Comparison of ENCODE assay signal across 27 cellular contexts in genomic region chr5:94778712-94779111, GRCh38.
A peak's percentile ranks its signal among the peaks of the same experiment; 100 is the strongest.
DNase-seq lines count a peak whose midpoint lies in the region; ATAC-seq, FAIRE-seq and TF ChIP-seq lines count a peak whose summit lies in the region.
"Had no signal": no experiment of that assay in that cellular context is flagged by ENCODE, and none has a peak within 500 bp of the region (broad histone marks: within the 10 kb centered on the region; RNA-seq: fewer than 3 reads in every experiment).

No MANE protein-coding gene starts in this region.

- POLR2A ChIA-PET in HEK293 (lab: Yijun Ruan, JAX): no interaction called here

- ATAC-seq in stimulated activated memory B cell treated with anti-CD40 and anti-IgM and Interleukin-4, amounts not matched to agents 10 μg/mL and 1 μg/mL and 100 μg/mL, for 72 hours: no peak
- ATAC-seq in GM19467 (IDR thresholded peaks at IDR 0.05; ENCODE audit: unreplicated experiment): no peak
- ATAC-seq: activated CD4-positive, CD25-positive, alpha-beta regulatory T cell treated with anti-CD3 and anti-CD28 coated beads, Interleukin-2, amount 50 U/mL, for 24 hours; activated CD8-positive, alpha-beta memory T cell treated with anti-CD3 and anti-CD28 coated beads, Interleukin-2, amount 10 ng/mL, durations not matched to agents 7 days and 5 days; left cardiac atrium; mucosa of descending colon; natural killer cell treated with Interleukin-12 subunit alpha and Interleukin-12 subunit beta and Interleukin-15 and Interleukin-18, amount 100 ng/mL, for 72 hours; PC-3; stimulated activated naive B cell treated with anti-CD40 and anti-IgM and Interleukin-4, amounts not matched to agents 10 μg/mL and 1 μg/mL and 100 μg/mL, for 72 hours; T-helper 17 cell had no signal

- DNase-seq in DMS153 (lab: John Stamatoyannopoulos, UW) (peak; percentile 54), NCI-H69 (lab: John Stamatoyannopoulos, UW) (peak; percentile 81), medulla oblongata (ENCODE audit: extremely low spot score) (no peak), NCI-H2081 treated with DMSO at 0.1 percent for 48 hours (lab: John Stamatoyannopoulos, UW) (no peak)
- DNase-seq: activated CD4-positive, alpha-beta T cell treated with anti-CD3 and anti-CD28 coated beads, Interleukin-2, amount 50 U/mL, for 4 hours; activated CD8-positive, alpha-beta memory T cell treated with anti-CD3 and anti-CD28 coated beads, Interleukin-2, amount 10 ng/mL, durations not matched to agents 7 days and 5 days; activated T-cell treated with anti-CD3 and anti-CD28 coated beads, Interleukin-2, amount 50 U/mL, for 48 hours; colonic mucosa; DND-41; effector CD4-positive, alpha-beta T cell; hippocampal formation; KG1; left cardiac atrium; mucosa of descending colon; NCI-H1105 treated with DMSO at 0.1 percent for 48 hours; PC-3; stimulated activated naive B cell treated with anti-CD40 and anti-IgM and Interleukin-4, amounts not matched to agents 10 μg/mL and 1 μg/mL and 100 μg/mL, for 72 hours; T-helper 17 cell had no signal

- no peaks in the 10 kb centered on the region for H3K9me3 ChIP-seq in HEK293 (ENCODE audit: control insufficient read depth, insufficient read depth, low read depth, low read length)
- H3K9me3 ChIP-seq: ascending aorta, colonic mucosa, mucosa of descending colon had no signal

- no peak for TF ChIP-seq CTCF in HEK293 (tag by site-specific recombination; IDR thresholded peaks at IDR 0.05)

- no peak overlapping the region for H3K4me3 Mint-ChIP-seq in stimulated activated memory B cell treated with anti-CD40 and anti-IgM and Interleukin-4, amounts not matched to agents 10 μg/mL and 1 μg/mL and 100 μg/mL, for 72 hours
- H3K4me3 Mint-ChIP-seq: activated CD8-positive, alpha-beta memory T cell treated with anti-CD3 and anti-CD28 coated beads, Interleukin-2, amount 10 ng/mL, durations not matched to agents 7 days and 5 days; natural killer cell treated with Interleukin-12 subunit alpha and Interleukin-12 subunit beta and Interleukin-15 and Interleukin-18, amount 100 ng/mL, for 72 hours; stimulated activated naive B cell treated with anti-CD40 and anti-IgM and Interleukin-4, amounts not matched to agents 10 μg/mL and 1 μg/mL and 100 μg/mL, for 72 hours; T-helper 17 cell; type B pancreatic cell had no signal

- H3K4me3 ChIP-seq in HEK293 (ENCODE audit: low read depth, low read length): no peak overlapping the region
- H3K4me3 ChIP-seq: ascending aorta; BLaER1 treated with 17β-estradiol and CSF1 and Interleukin-3, amounts not matched to agents 10 nM and 100 nM; colonic mucosa; mucosa of descending colon had no signal

- no peaks in the 10 kb centered on the region for H3K9me3 Mint-ChIP-seq in stimulated activated memory B cell treated with anti-CD40 and anti-IgM and Interleukin-4, amounts not matched to agents 10 μg/mL and 1 μg/mL and 100 μg/mL, for 72 hours
- H3K9me3 Mint-ChIP-seq: natural killer cell treated with Interleukin-12 subunit alpha and Interleukin-12 subunit beta and Interleukin-15 and Interleukin-18, amount 100 ng/mL, for 72 hours; stimulated activated naive B cell treated with anti-CD40 and anti-IgM and Interleukin-4, amounts not matched to agents 10 μg/mL and 1 μg/mL and 100 μg/mL, for 72 hours; type B pancreatic cell had no signal

- no peaks in the 10 kb centered on the region for H3K36me3 Mint-ChIP-seq in stimulated activated memory B cell treated with anti-CD40 and anti-IgM and Interleukin-4, amounts not matched to agents 10 μg/mL and 1 μg/mL and 100 μg/mL, for 72 hours
- H3K36me3 Mint-ChIP-seq: activated CD8-positive, alpha-beta memory T cell treated with anti-CD3 and anti-CD28 coated beads, Interleukin-2, amount 10 ng/mL, durations not matched to agents 7 days and 5 days; natural killer cell treated with Interleukin-12 subunit alpha and Interleukin-12 subunit beta and Interleukin-15 and Interleukin-18, amount 100 ng/mL, for 72 hours; stimulated activated naive B cell treated with anti-CD40 and anti-IgM and Interleukin-4, amounts not matched to agents 10 μg/mL and 1 μg/mL and 100 μg/mL, for 72 hours; type B pancreatic cell had no signal

- no peaks in the 10 kb centered on the region for H3K36me3 ChIP-seq in HEK293 (ENCODE audit: control insufficient read depth in 2 of 2, insufficient read depth in 1 of 2, low read length in 2 of 2)
- H3K36me3 ChIP-seq: ascending aorta, colonic mucosa had no signal

- no peak overlapping the region for H3K27ac Mint-ChIP-seq in stimulated activated memory B cell treated with anti-CD40 and anti-IgM and Interleukin-4, amounts not matched to agents 10 μg/mL and 1 μg/mL and 100 μg/mL, for 72 hours
- H3K27ac Mint-ChIP-seq: activated CD8-positive, alpha-beta memory T cell treated with anti-CD3 and anti-CD28 coated beads, Interleukin-2, amount 10 ng/mL, durations not matched to agents 7 days and 5 days; stimulated activated naive B cell treated with anti-CD40 and anti-IgM and Interleukin-4, amounts not matched to agents 10 μg/mL and 1 μg/mL and 100 μg/mL, for 72 hours; T-helper 17 cell; type B pancreatic cell had no signal

- peaks cover 13% of the 10 kb centered on the region for H3K27me3 Mint-ChIP-seq in stimulated activated memory B cell treated with anti-CD40 and anti-IgM and Interleukin-4, amounts not matched to agents 10 μg/mL and 1 μg/mL and 100 μg/mL, for 72 hours
- H3K27me3 Mint-ChIP-seq: stimulated activated naive B cell treated with anti-CD40 and anti-IgM and Interleukin-4, amounts not matched to agents 10 μg/mL and 1 μg/mL and 100 μg/mL, for 72 hours had no signal

- H3K4me1 Mint-ChIP-seq in stimulated activated memory B cell treated with anti-CD40 and anti-IgM and Interleukin-4, amounts not matched to agents 10 μg/mL and 1 μg/mL and 100 μg/mL, for 72 hours: no peaks in the 10 kb centered on the region
- H3K4me1 Mint-ChIP-seq: activated CD8-positive, alpha-beta memory T cell treated with anti-CD3 and anti-CD28 coated beads, Interleukin-2, amount 10 ng/mL, durations not matched to agents 7 days and 5 days; stimulated activated naive B cell treated with anti-CD40 and anti-IgM and Interleukin-4, amounts not matched to agents 10 μg/mL and 1 μg/mL and 100 μg/mL, for 72 hours; T-helper 17 cell had no signal

- CTCF ChIA-PET in HEK293 (lab: Yijun Ruan, JAX): no interaction called here

- FAIRE-seq in TTC549 (lab: Jason Lieb, UNC): peak; percentile 91

- no peak overlapping the region; the same call in 1 of the 2 replicates for H3K27ac ChIP-seq in HEK293 (ENCODE audit: extremely low read depth, low read depth, low read length)
- H3K27ac ChIP-seq: ascending aorta; BLaER1 treated with 17β-estradiol and CSF1 and Interleukin-3, amounts not matched to agents 10 nM and 100 nM; colonic mucosa had no signal

- H3K4me1 ChIP-seq in HEK293 (ENCODE audit: control insufficient read depth, insufficient read depth, low read length): peaks cover 4% of the 10 kb centered on the region; the same call in 1 of the 2 replicates
- H3K4me1 ChIP-seq: ascending aorta; BLaER1 treated with 17β-estradiol and CSF1 and Interleukin-3, amounts not matched to agents 10 nM and 100 nM; colonic mucosa had no signal

TF ChIP-seq in HEK293, 187 proteins besides CTCF, POLR2A, EP300 and RAD21:
- TF ChIP-seq PRDM6 (tag by site-specific recombination; IDR thresholded peaks at IDR 0.05) (peak; percentile 55; the same call in 1 of the 2 replicates), FEZF1 (tag by site-specific recombination; IDR thresholded peaks at IDR 0.05) (peak; percentile 60), ZNF843 (tag by site-specific recombination; IDR thresholded peaks at IDR 0.05) (0 out of 2 replicates have a peak, but pooled peaks have one; percentile 30), ZNF513 (tag by site-specific recombination; IDR thresholded peaks at IDR 0.05) (peak; percentile 67), ZNF777 (tag by site-specific recombination; IDR thresholded peaks at IDR 0.05; ENCODE audit: borderline replicate concordance) (no peak)

Comparison
In these comparisons a context has a peak if more than half of its experiments do, and no peak if none do; other contexts are left out.
1. DNase-seq: peak in DMS153 (single experiment) and NCI-H69 (single experiment); none in medulla oblongata (single experiment) and NCI-H2081 treated with DMSO at 0.1 percent for 48 hours (single experiment).